Comparison of ENCODE assay signal across 11 cellular contexts in the genomic region with DNA sequence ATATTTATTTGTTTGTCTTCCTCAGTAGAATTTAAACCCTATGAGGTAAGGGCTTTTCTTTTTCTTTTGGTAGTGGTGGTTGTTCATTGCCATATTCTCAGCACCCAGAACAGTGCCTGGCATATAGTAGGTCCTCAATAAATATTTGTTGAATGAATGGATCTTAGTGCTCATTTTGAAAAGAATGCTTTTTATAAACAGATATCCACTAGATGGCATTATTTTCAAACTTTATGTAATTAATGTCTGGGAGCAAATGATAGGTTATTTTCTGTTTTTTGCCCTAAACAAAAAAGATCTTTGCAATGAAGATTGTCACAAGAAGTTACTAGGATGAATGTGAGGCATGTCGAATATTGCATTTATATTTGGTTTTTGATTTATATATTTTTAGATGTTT.
DNase-seq lines count a peak whose midpoint lies in the region; ATAC-seq, FAIRE-seq and TF ChIP-seq lines count a peak whose summit lies in the region.
"Had no signal": no experiment of that assay in that cellular context is flagged by ENCODE, and none has a peak within 500 bp of the region (broad histone marks: within the 10 kb centered on the region; RNA-seq: fewer than 3 reads in every experiment).

No MANE protein-coding gene starts in this region.

- H3K27me3 ChIP-seq in cardiac muscle cell = no peaks in the 10 kb centered on the region

- no peak overlapping the region for H3K27ac ChIP-seq in cardiac muscle cell

- DNase-seq in cardiac muscle cell (ENCODE audit: low read depth in 1 of 2, low spot score in 1 of 2) (peak in 1 of 2 donors; percentile 50), left ventricle myocardium superior (no peak), RKO (ENCODE audit: low spot score) (peak; percentile 60), fibroblast of villous mesenchyme (ENCODE audit: low read depth) (peak; percentile 36), urothelium cell line (ENCODE audit: low spot score) (peak; percentile 28), cerebellar nuclear complex (lab: John Stamatoyannopoulos, UW) (no peak)
- DNase-seq in activated CD8-positive, alpha-beta memory T cell treated with anti-CD3 and anti-CD28 coated beads, Interleukin-2, amount 10 ng/mL, durations not matched to agents 7 days and 5 days = no peak
- DNase-seq in stimulated activated CD4-positive, alpha-beta T cell treated with anti-CD3 and anti-CD28 coated beads, Interleukin-4, amount 100 ng/mL, for 1 hour = no peak
- DNase-seq: NCI-H345 had no signal

- peaks cover 31% of the 10 kb centered on the region for H3K4me1 Mint-ChIP-seq in activated CD8-positive, alpha-beta memory T cell treated with anti-CD3 and anti-CD28 coated beads, Interleukin-2, amount 10 ng/mL, durations not matched to agents 7 days and 5 days

- H3K9me3 Mint-ChIP-seq in activated CD8-positive, alpha-beta memory T cell treated with anti-CD3 and anti-CD28 coated beads, Interleukin-2, amount 10 ng/mL, durations not matched to agents 7 days and 5 days (ENCODE audit: low read depth) = no peaks in the 10 kb centered on the region

- no peak overlapping the region for H3K4me3 Mint-ChIP-seq in activated CD8-positive, alpha-beta memory T cell treated with anti-CD3 and anti-CD28 coated beads, Interleukin-2, amount 10 ng/mL, durations not matched to agents 7 days and 5 days

- H3K36me3 ChIP-seq in cardiac muscle cell = no peaks in the 10 kb centered on the region

- H3K9me3 ChIP-seq in cardiac muscle cell (ENCODE audit: low read depth) = no peaks in the 10 kb centered on the region

- H3K27ac Mint-ChIP-seq in activated CD8-positive, alpha-beta memory T cell treated with anti-CD3 and anti-CD28 coated beads, Interleukin-2, amount 10 ng/mL, durations not matched to agents 7 days and 5 days = no peak overlapping the region

- no peak overlapping the region for H3K4me3 ChIP-seq in cardiac muscle cell
- no peak overlapping the region for H3K4me3 ChIP-seq in fibroblast of villous mesenchyme (ENCODE audit: low read depth, low read length)
- H3K4me3 ChIP-seq: skin epidermis had no signal

- peaks cover 3% of the 10 kb centered on the region for H3K36me3 Mint-ChIP-seq in activated CD8-positive, alpha-beta memory T cell treated with anti-CD3 and anti-CD28 coated beads, Interleukin-2, amount 10 ng/mL, durations not matched to agents 7 days and 5 days

- TF ChIP-seq CTCF in cardiac muscle cell (IDR thresholded peaks at IDR 0.05; ENCODE audit: low read depth, low read length) (peak; percentile 25), fibroblast of villous mesenchyme (IDR thresholded peaks at IDR 0.05; ENCODE audit: insufficient read depth, low read depth, low read length) (peak; percentile 25)

- intact Hi-C loops in left ventricle myocardium superior (cut with micrococcal nuclease) = no loop called here

- peaks cover 4% of the 10 kb centered on the region for H3K4me1 ChIP-seq in cardiac muscle cell (ENCODE audit: low read depth)

- no peak for ATAC-seq in left ventricle myocardium superior
- no peak for ATAC-seq in activated CD8-positive, alpha-beta memory T cell treated with anti-CD3 and anti-CD28 coated beads, Interleukin-2, amount 10 ng/mL, durations not matched to agents 7 days and 5 days

- CTCF ChIA-PET in activated CD8-positive, alpha-beta memory T cell treated with anti-CD3 and anti-CD28 coated beads, Interleukin-2, amount 10 ng/mL, durations not matched to agents 7 days and 5 days (lab: Charles Lee) = interaction anchor here (1.0 to 1.7 kb wide), 2 partner anchors 50 to 1027 kb away, joined by 4 to 5 read pairs; no protein-coding TSS in a partner anchor

- no peaks in the 10 kb centered on the region for H3K27me3 Mint-ChIP-seq in activated CD8-positive, alpha-beta memory T cell treated with anti-CD3 and anti-CD28 coated beads, Interleukin-2, amount 10 ng/mL, durations not matched to agents 7 days and 5 days

- no peak for FAIRE-seq in urothelium cell line (lab: Jason Lieb, UNC)
- FAIRE-seq: H1 had no signal

Comparison
In these comparisons a context has a peak if more than half of its experiments do, and no peak if none do; other contexts are left out.
1. DNase-seq: peak in RKO (single experiment), fibroblast of villous mesenchyme (single experiment) and urothelium cell line (single experiment); none in left ventricle myocardium superior (single experiment), cerebellar nuclear complex (0 of 2), activated CD8-positive, alpha-beta memory T cell treated with anti-CD3 and anti-CD28 coated beads, Interleukin-2, amount 10 ng/mL, durations not matched to agents 7 days and 5 days (single experiment) and stimulated activated CD4-positive, alpha-beta T cell treated with anti-CD3 and anti-CD28 coated beads, Interleukin-4, amount 100 ng/mL, for 1 hour (single experiment).